8 cellular contexts compared by ENCODE assay signal in the genomic region with DNA sequence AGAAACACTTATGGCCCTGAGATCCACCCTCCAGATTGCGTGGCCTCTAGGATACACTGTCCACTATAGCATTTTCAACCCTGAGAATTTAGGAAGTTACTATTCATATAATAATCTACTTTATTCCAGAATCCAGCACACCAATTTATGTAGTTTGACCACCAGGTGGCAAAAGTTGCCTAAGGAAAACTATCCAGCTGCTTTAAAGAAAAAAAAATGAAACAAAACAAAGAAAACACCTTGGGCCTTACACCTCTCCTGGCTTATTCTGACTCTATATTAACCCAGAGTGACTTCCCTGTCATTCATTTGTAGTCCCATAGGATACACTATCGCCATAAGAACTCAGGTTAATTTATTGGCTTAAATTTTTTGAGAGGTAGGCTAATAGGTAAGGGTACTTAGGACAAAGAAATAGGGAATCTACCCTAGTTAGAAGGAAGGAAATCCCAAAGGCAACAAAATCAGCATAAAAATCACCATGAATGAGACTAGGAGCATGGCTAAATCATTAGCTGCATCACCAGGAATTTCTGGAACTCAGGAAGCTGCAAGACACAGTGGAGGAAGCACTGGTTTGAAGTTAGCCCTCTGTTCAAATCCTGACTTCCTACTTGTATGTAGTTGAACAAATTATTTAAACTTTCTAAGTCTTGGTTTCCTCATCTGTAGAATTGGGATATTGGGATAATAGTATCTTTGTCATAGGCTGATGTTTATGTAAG.
A peak's percentile ranks its signal among the peaks of the same experiment; 100 is the strongest.
DNase-seq lines count a peak whose midpoint lies in the region; ATAC-seq and TF ChIP-seq lines count a peak whose summit lies in the region.

No MANE protein-coding gene starts in this region.

- H3K4me3 ChIP-seq in SK-N-MC, result no peak overlapping the region
- H3K4me3 ChIP-seq in iPS-20b (ENCODE audit: low read length), result no peak overlapping the region; the same call in 1 of the 2 replicates
- H3K4me3 ChIP-seq in suprapubic skin, result no peak overlapping the region

- no peaks in the 10 kb centered on the region for H3K36me3 Mint-ChIP-seq in HFFc6 (ENCODE audit: low read depth)

- ATAC-seq in GM21526 (IDR thresholded peaks at IDR 0.05; ENCODE audit: low FRiP score, unreplicated experiment), result no peak

- TF ChIP-seq CTCF in HFFc6 (IDR thresholded peaks at IDR 0.05) (peak; percentile 89), suprapubic skin (IDR thresholded peaks at IDR 0.05) (peak in 1 of 2 donors; percentile 7)

- H3K27ac ChIP-seq in SK-N-MC (no peak overlapping the region), iPS-20b (ENCODE audit: low read length) (no peak overlapping the region), suprapubic skin (no peak overlapping the region)

- peaks cover 10% of the 10 kb centered on the region for H3K4me1 Mint-ChIP-seq in HFFc6 (ENCODE audit: low read depth)

- H3K27ac Mint-ChIP-seq in HFFc6, result no peak overlapping the region

- H3K4me1 ChIP-seq in iPS-20b (ENCODE audit: insufficient read depth, low read length), result peaks cover 24% of the 10 kb centered on the region
- no peaks in the 10 kb centered on the region for H3K4me1 ChIP-seq in suprapubic skin

- no peak overlapping the region for H3K4me3 Mint-ChIP-seq in HFFc6

- DNase-seq in AG08396 (ENCODE audit: low spot score) (peak; percentile 16), HFFc6 (peak; percentile 23), SK-N-MC (ENCODE audit: low read depth, low spot score) (peak; percentile 5), SK-N-DZ (ENCODE audit: low spot score) (no peak), suprapubic skin (ENCODE audit: low spot score in 2 of 2) (no peak), posterior cingulate gyrus (no peak)

- no peak for TF ChIP-seq POLR2A in suprapubic skin (IDR thresholded peaks at IDR 0.05)

- H3K27me3 ChIP-seq in iPS-20b (ENCODE audit: insufficient read depth, low read length), result no peaks in the 10 kb centered on the region
- no peaks in the 10 kb centered on the region for H3K27me3 ChIP-seq in suprapubic skin

- H3K36me3 ChIP-seq in SK-N-MC (ENCODE audit: insufficient read depth, low read length) (no peaks in the 10 kb centered on the region), iPS-20b (ENCODE audit: insufficient read depth, low read depth, low read length) (no peaks in the 10 kb centered on the region), suprapubic skin (no peaks in the 10 kb centered on the region)

- H3K27me3 Mint-ChIP-seq in HFFc6 (ENCODE audit: insufficient read depth), result peaks cover 3% of the 10 kb centered on the region

- 76% methylated on average over 2 of the region's 2 CpGs for WGBS in suprapubic skin

- no peak for TF ChIP-seq EP300 in suprapubic skin (IDR thresholded peaks at IDR 0.05)

- no peaks in the 10 kb centered on the region for H3K9me3 Mint-ChIP-seq in HFFc6

- H3K9ac ChIP-seq in SK-N-MC (ENCODE audit: insufficient read length) (no peak overlapping the region), iPS-20b (ENCODE audit: low read depth, low read length) (peak overlapping the region; percentile 6; the same call in 1 of the 2 replicates)

- intact Hi-C loops in posterior cingulate gyrus (cut with DNase I), result no loop called here

- no peaks in the 10 kb centered on the region for H3K9me3 ChIP-seq in SK-N-MC (ENCODE audit: low read depth, low read length)
- H3K9me3 ChIP-seq in iPS-20b (ENCODE audit: insufficient read depth, low read depth, low read length), result no peaks in the 10 kb centered on the region
- H3K9me3 ChIP-seq in suprapubic skin, result no peaks in the 10 kb centered on the region

Comparison
In these comparisons a context has a peak if more than half of its experiments do, and no peak if none do; other contexts are left out.
1. DNase-seq: peak in AG08396 (single experiment), HFFc6 (single experiment) and SK-N-MC (single experiment); none in SK-N-DZ (single experiment), suprapubic skin (0 of 2) and posterior cingulate gyrus (0 of 10).